ENCODE assay signal across 6 cellular contexts in the genomic region with DNA sequence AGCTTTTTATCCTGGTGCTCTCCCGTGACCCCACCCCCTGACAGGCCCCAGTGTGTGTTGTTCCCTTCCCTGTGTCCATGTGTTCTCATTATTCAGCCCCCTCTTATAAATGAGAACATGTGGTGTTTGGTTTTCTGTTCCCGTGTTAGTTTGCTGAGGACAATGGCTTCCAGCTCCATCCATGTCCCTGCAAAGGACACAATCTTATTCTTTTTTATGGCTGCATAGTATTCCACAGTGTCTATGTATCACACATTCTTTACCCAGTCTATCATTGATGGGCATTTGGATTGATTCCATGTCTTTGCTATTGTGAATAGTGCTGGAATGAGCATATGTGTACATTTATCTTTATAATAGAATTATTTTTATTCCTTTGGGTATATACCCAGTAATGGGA.
DNase-seq lines count a peak whose midpoint lies in the region; ATAC-seq and TF ChIP-seq lines count a peak whose summit lies in the region.
"Not testable (repeated sequence)": the region's sequence is repeated elsewhere in the genome, so short reads cannot be mapped to it uniquely, and the experiment has no call there.

No MANE protein-coding gene starts in this region.

- H3K27me3 Mint-ChIP-seq in CD4-positive, alpha-beta memory T cell; activated T-helper 17 cell treated with anti-CD3 and anti-CD28 coated beads, Interleukin-2, amount 50 U/mL, for 72 hours; central memory CD8-positive, alpha-beta T cell; natural killer cell (ENCODE audit: low read depth in 2 of 2): not testable (repeated sequence)
- peaks cover 19% of the 10 kb centered on the region for H3K27me3 Mint-ChIP-seq in activated CD4-positive, alpha-beta T cell treated with anti-CD3 and anti-CD28 coated beads, Interleukin-2, amount 10 ng/mL, durations not matched to agents 24 days and 14 days

- H3K4me1 Mint-ChIP-seq in CD4-positive, alpha-beta memory T cell: peaks cover 28 to 62% (median 40%) of the 10 kb centered on the region in 4 donors
- peaks cover 28% of the 10 kb centered on the region for H3K4me1 Mint-ChIP-seq in activated CD4-positive, alpha-beta T cell treated with anti-CD3 and anti-CD28 coated beads, Interleukin-2, amount 10 ng/mL, durations not matched to agents 24 days and 14 days
- H3K4me1 Mint-ChIP-seq in activated T-helper 17 cell treated with anti-CD3 and anti-CD28 coated beads, Interleukin-2, amount 50 U/mL, for 72 hours: peaks cover 28% of the 10 kb centered on the region
- peaks cover 45% of the 10 kb centered on the region for H3K4me1 Mint-ChIP-seq in central memory CD8-positive, alpha-beta T cell
- H3K4me1 Mint-ChIP-seq in natural killer cell: peaks cover 36 to 37% of the 10 kb centered on the region in 2 donors

- ATAC-seq in activated T-helper 17 cell treated with anti-CD3 and anti-CD28 coated beads, Interleukin-2, amount 50 U/mL, for 72 hours (replicated peaks); central memory CD8-positive, alpha-beta T cell (replicated peaks; ENCODE audit: extremely low read depth, poor library complexity, severe bottlenecking); natural killer cell: not testable (repeated sequence)

- H3K4me3 ChIP-seq in CD4-positive, alpha-beta memory T cell (ENCODE audit: low read length in 2 of 2); HEK293 (ENCODE audit: low read depth, low read length): not testable (repeated sequence)

- H3K9me3 ChIP-seq in CD4-positive, alpha-beta memory T cell (ENCODE audit: control insufficient read depth in 1 of 2, low read length in 2 of 2); HEK293 (ENCODE audit: control insufficient read depth, insufficient read depth, low read depth, low read length): not testable (repeated sequence)

- H3K9me3 Mint-ChIP-seq in CD4-positive, alpha-beta memory T cell; activated CD4-positive, alpha-beta T cell treated with anti-CD3 and anti-CD28 coated beads, Interleukin-2, amount 10 ng/mL, durations not matched to agents 24 days and 14 days; activated T-helper 17 cell treated with anti-CD3 and anti-CD28 coated beads, Interleukin-2, amount 50 U/mL, for 72 hours; central memory CD8-positive, alpha-beta T cell; natural killer cell: not testable (repeated sequence)

- POLR2A ChIA-PET in CD4-positive, alpha-beta memory T cell (lab: Charles Lee; ENCODE audit: partially characterized antibody): interaction anchor here (0.9 to 3.5 kb wide), 2 partner anchors 11 to 231 kb away, joined by 3 to 47 read pairs; no protein-coding TSS in a partner anchor
- POLR2A ChIA-PET in HEK293 (lab: Yijun Ruan, JAX): not testable (repeated sequence)

- intact Hi-C loops in CD4-positive, alpha-beta memory T cell (cut with micrococcal nuclease); natural killer cell (cut with micrococcal nuclease): not testable (repeated sequence)
- intact Hi-C loops in activated CD4-positive, alpha-beta T cell treated with anti-CD3 and anti-CD28 coated beads, Interleukin-2, amount 10 ng/mL, durations not matched to agents 24 days and 14 days (cut with micrococcal nuclease): loop anchor here (5.0 kb wide), 1 partner anchor 53 kb away; no protein-coding TSS in a partner anchor

- not testable (repeated sequence) for DNase-seq in CD4-positive, alpha-beta memory T cell; activated CD4-positive, alpha-beta T cell treated with anti-CD3 and anti-CD28 coated beads, Interleukin-2, amount 10 ng/mL, durations not matched to agents 24 days and 14 days; central memory CD8-positive, alpha-beta T cell (ENCODE audit: low spot score in 2 of 2); natural killer cell

- CTCF ChIA-PET in CD4-positive, alpha-beta memory T cell (lab: Charles Lee; ENCODE audit: partially characterized antibody): interaction anchor here (0.9 to 2.1 kb wide), 3 partner anchors 9 to 38 kb away, joined by 3 to 7 read pairs (median 4); no protein-coding TSS in a partner anchor
- CTCF ChIA-PET in HEK293 (lab: Yijun Ruan, JAX): interaction anchor here (0.6 kb wide), 1 partner anchor 466 kb away, joined by 3 read pairs; no protein-coding TSS in a partner anchor

- H3K36me3 ChIP-seq in CD4-positive, alpha-beta memory T cell (ENCODE audit: insufficient read depth, low read length); HEK293 (ENCODE audit: control insufficient read depth in 2 of 2, insufficient read depth in 1 of 2, low read length in 2 of 2): not testable (repeated sequence)

- not testable (repeated sequence) for H3K4me3 Mint-ChIP-seq in CD4-positive, alpha-beta memory T cell; activated CD4-positive, alpha-beta T cell treated with anti-CD3 and anti-CD28 coated beads, Interleukin-2, amount 10 ng/mL, durations not matched to agents 24 days and 14 days; activated T-helper 17 cell treated with anti-CD3 and anti-CD28 coated beads, Interleukin-2, amount 50 U/mL, for 72 hours; central memory CD8-positive, alpha-beta T cell; natural killer cell

- H3K27me3 ChIP-seq in CD4-positive, alpha-beta memory T cell (ENCODE audit: insufficient read depth, low read length): not testable (repeated sequence)

- H3K27ac Mint-ChIP-seq in CD4-positive, alpha-beta memory T cell: peak overlapping the region; percentile 81 to 100 (median 97)
- peak overlapping the region; percentile 38 for H3K27ac Mint-ChIP-seq in activated CD4-positive, alpha-beta T cell treated with anti-CD3 and anti-CD28 coated beads, Interleukin-2, amount 10 ng/mL, durations not matched to agents 24 days and 14 days
- H3K27ac Mint-ChIP-seq in activated T-helper 17 cell treated with anti-CD3 and anti-CD28 coated beads, Interleukin-2, amount 50 U/mL, for 72 hours: peak overlapping the region; percentile 65
- peak overlapping the region; percentile 100 for H3K27ac Mint-ChIP-seq in central memory CD8-positive, alpha-beta T cell (ENCODE audit: low read depth)
- peak overlapping the region; percentile 97 for H3K27ac Mint-ChIP-seq in natural killer cell

- H3K36me3 Mint-ChIP-seq in CD4-positive, alpha-beta memory T cell; activated CD4-positive, alpha-beta T cell treated with anti-CD3 and anti-CD28 coated beads, Interleukin-2, amount 10 ng/mL, durations not matched to agents 24 days and 14 days (ENCODE audit: low read depth); activated T-helper 17 cell treated with anti-CD3 and anti-CD28 coated beads, Interleukin-2, amount 50 U/mL, for 72 hours (ENCODE audit: low read depth); natural killer cell: not testable (repeated sequence)
- peaks cover 20% of the 10 kb centered on the region for H3K36me3 Mint-ChIP-seq in central memory CD8-positive, alpha-beta T cell (ENCODE audit: insufficient read depth)

- not testable (repeated sequence) for H3K27ac ChIP-seq in CD4-positive, alpha-beta memory T cell (ENCODE audit: low read depth, low read length); HEK293 (ENCODE audit: extremely low read depth, low read depth, low read length)

- peaks cover 31% of the 10 kb centered on the region for H3K4me1 ChIP-seq in CD4-positive, alpha-beta memory T cell (ENCODE audit: insufficient read depth, low read length)
- not testable (repeated sequence) for H3K4me1 ChIP-seq in HEK293 (ENCODE audit: control insufficient read depth, insufficient read depth, low read length)

- not testable (repeated sequence) for TF ChIP-seq CTCF in HEK293 (tag by site-specific recombination; IDR thresholded peaks at IDR 0.05); natural killer cell (IDR thresholded peaks at IDR 0.05)

TF ChIP-seq in HEK293, 187 proteins besides CTCF, POLR2A, EP300 and RAD21:
- peak; percentile 98 for TF ChIP-seq ZNF146 (tag by site-specific recombination; IDR thresholded peaks at IDR 0.05)
- TF ChIP-seq, protein P1, sequence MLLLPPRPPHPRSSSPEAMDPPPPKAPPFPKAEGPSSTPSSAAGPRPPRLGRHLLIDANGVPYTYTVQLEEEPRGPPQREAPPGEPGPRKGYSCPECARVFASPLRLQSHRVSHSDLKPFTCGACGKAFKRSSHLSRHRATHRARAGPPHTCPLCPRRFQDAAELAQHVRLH (tag by site-specific recombination; IDR thresholded peaks at IDR 0.05): peak; percentile 56; the same call in 1 of the 2 replicates
TF ChIP-seq in HEK293: peak in this region for 2; not testable (repeated sequence) for 185.

Comparison
In these comparisons a context has a peak if more than half of its experiments do, and no peak if none do; other contexts are left out.
1. H3K27ac Mint-ChIP-seq: peak in every context shown above with its lines; median percentile 100 in central memory CD8-positive, alpha-beta T cell; 97 in CD4-positive, alpha-beta memory T cell; 97 in natural killer cell; 65 in activated T-helper 17 cell treated with anti-CD3 and anti-CD28 coated beads, Interleukin-2, amount 50 U/mL, for 72 hours; 38 in activated CD4-positive, alpha-beta T cell treated with anti-CD3 and anti-CD28 coated beads, Interleukin-2, amount 10 ng/mL, durations not matched to agents 24 days and 14 days.